2 cellular contexts compared by ENCODE assay signal in genomic region chr2:40436093-40436475, GRCh38.
TF ChIP-seq lines count a peak whose summit lies in the region.

No MANE protein-coding gene starts in this region.

TF ChIP-seq in SK-N-SH, 30 proteins besides CTCF, POLR2A, EP300 and RAD21:
- peak; percentile 46; the same call in 1 of the 2 replicates for TF ChIP-seq TCF12 (IDR thresholded peaks at IDR 0.05)
- TF ChIP-seq JUND (IDR thresholded peaks at IDR 0.05) = no peak
TF ChIP-seq in SK-N-SH: peak in this region for 1.

TF ChIP-seq in SK-N-SH treated with all-trans-retinoic acid at 6 μM for 48 hours, 23 proteins besides CTCF, POLR2A, EP300 and RAD21 (continued from another document):
- TF ChIP-seq, protein P1, sequence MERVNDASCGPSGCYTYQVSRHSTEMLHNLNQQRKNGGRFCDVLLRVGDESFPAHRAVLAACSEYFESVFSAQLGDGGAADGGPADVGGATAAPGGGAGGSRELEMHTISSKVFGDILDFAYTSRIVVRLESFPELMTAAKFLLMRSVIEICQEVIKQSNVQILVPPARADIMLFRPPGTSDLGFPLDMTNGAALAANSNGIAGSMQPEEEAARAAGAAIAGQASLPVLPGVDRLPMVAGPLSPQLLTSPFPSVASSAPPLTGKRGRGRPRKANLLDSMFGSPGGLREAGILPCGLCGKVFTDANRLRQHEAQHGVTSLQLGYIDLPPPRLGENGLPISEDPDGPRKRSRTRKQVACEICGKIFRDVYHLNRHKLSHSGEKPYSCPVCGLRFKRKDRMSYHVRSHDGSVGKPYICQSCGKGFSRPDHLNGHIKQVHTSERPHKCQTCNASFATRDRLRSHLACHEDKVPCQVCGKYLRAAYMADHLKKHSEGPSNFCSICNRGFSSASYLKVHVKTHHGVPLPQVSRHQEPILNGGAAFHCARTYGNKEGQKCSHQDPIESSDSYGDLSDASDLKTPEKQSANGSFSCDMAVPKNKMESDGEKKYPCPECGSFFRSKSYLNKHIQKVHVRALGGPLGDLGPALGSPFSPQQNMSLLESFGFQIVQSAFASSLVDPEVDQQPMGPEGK (CRISPR knock-in tag; IDR thresholded peaks at IDR 0.05; ENCODE audit: borderline replicate concordance) = no peak
- TF ChIP-seq CSRNP3 (CRISPR knock-in tag; IDR thresholded peaks at IDR 0.05) = no peak
TF ChIP-seq in SK-N-SH treated with all-trans-retinoic acid at 6 μM for 48 hours: peak in this region for 0.
